ENCODE assay signal across 8 cellular contexts in the genomic region with DNA sequence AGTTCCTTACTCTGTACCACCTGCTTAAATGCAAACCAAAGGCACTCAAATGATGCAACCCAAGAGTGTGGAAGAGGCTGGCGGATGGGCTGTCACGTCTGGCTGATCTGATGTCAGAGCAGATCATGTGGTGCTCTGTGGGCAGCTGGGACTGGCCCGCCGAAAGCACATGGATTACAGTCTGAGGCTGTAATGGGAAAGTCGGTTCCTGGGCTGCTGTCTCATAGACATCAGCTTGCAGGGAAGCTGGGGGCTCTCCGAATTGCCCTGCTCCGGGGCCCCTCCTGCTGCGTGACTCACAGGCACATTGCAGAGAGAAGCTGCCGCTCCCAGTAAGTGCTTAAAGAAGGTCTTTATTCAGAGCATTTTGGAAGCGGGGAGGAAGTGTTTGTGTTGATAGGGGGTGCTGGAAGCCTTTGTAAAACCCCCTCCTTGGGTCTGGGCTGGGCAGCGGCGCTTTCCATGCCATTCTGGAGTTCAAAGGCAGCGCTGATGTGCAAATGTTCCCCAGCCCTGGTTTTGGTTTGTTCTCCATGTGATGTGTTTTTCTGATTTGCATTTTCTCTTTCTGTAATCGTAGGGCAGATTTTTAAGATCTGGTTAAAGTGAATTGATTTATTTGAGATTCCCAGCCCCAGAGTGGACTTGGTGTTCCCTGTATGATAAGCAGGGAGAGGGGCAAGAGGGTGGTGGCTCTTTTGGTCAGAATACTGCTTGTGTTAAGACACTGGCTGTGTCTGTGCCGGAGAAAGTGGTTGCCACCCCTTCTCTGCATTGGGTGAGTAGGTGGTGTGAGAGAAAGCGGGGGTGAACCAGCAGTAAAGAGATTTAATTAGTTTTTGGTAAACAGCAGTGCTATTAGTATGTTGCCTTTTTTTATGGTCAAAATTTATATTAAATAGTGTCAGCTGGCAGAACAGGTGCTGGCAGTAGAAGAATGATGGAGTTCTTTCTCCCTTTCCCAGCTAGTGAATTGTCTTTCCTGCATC.
A peak's percentile ranks its signal among the peaks of the same experiment; 100 is the strongest.
DNase-seq lines count a peak whose midpoint lies in the region; ATAC-seq and FAIRE-seq lines count a peak whose summit lies in the region.

No MANE protein-coding gene starts in this region.

- no peak overlapping the region for H2BK15ac ChIP-seq in neuronal stem cell (ENCODE audit: low read length)

- peaks cover 26% of the 10 kb centered on the region for H3K4me1 Mint-ChIP-seq in activated T-cell treated with anti-CD3 and anti-CD28 coated beads, Interleukin-2, amount 50 U/mL, for 72 hours (ENCODE audit: low read depth)

- no peak overlapping the region for H2BK5ac ChIP-seq in neuronal stem cell (ENCODE audit: low read length)

- H3K4me3 Mint-ChIP-seq in activated T-cell treated with anti-CD3 and anti-CD28 coated beads, Interleukin-2, amount 50 U/mL, for 72 hours: peak overlapping the region; percentile 84 to 96

- FAIRE-seq in frontal cortex (lab: Jason Lieb, UNC): no peak
- FAIRE-seq in urothelium cell line (lab: Jason Lieb, UNC): no peak

- no peaks in the 10 kb centered on the region for H3K36me3 ChIP-seq in neuronal stem cell (replicated peaks in 1 of 2; ENCODE audit: control insufficient read depth in 2 of 2, insufficient read depth in 2 of 2, low read length in 2 of 2)

- peak overlapping the region; percentile 65 for H3K4me2 ChIP-seq in neuronal stem cell (ENCODE audit: insufficient read depth, low read length, poor library complexity, severe bottlenecking)

- no peak overlapping the region for H3K23ac ChIP-seq in neuronal stem cell (ENCODE audit: low read depth, low read length, poor library complexity)

- H3K79me1 ChIP-seq in neuronal stem cell (ENCODE audit: low read depth, low read length): no peaks in the 10 kb centered on the region

- ATAC-seq in HG03280 (IDR thresholded peaks at IDR 0.05; ENCODE audit: unreplicated experiment): peak; percentile 93
- peak; percentile 94 to 97 for ATAC-seq in activated T-cell treated with anti-CD3 and anti-CD28 coated beads, Interleukin-2, amount 50 U/mL, for 72 hours (replicated peaks in 1 of 2)

- no peaks in the 10 kb centered on the region for H3K9me3 Mint-ChIP-seq in activated T-cell treated with anti-CD3 and anti-CD28 coated beads, Interleukin-2, amount 50 U/mL, for 72 hours

- peak overlapping the region; percentile 94 for H2AFZ ChIP-seq in neuronal stem cell (ENCODE audit: low read length)

- H3K9ac ChIP-seq in neuronal stem cell (ENCODE audit: low read depth, low read length, poor library complexity): no peak overlapping the region

- peak overlapping the region; percentile 69 for H3K27ac Mint-ChIP-seq in activated T-cell treated with anti-CD3 and anti-CD28 coated beads, Interleukin-2, amount 50 U/mL, for 72 hours

- no peaks in the 10 kb centered on the region for H3K9me3 ChIP-seq in neuronal stem cell (replicated peaks in 1 of 2; ENCODE audit: control insufficient read depth in 2 of 2, insufficient read depth in 1 of 2, low read depth in 1 of 2, low read length in 2 of 2)

- H3K27ac ChIP-seq in neuronal stem cell (replicated peaks; ENCODE audit: low read length): peak overlapping the region; percentile 27

- H3K4me3 ChIP-seq in neuronal stem cell (ENCODE audit: low read length in 2 of 2): peak overlapping the region; percentile 50 to 69

- no peak overlapping the region for H3K14ac ChIP-seq in neuronal stem cell (ENCODE audit: low read length)

- no peak overlapping the region for H3K4ac ChIP-seq in neuronal stem cell (ENCODE audit: low read length)

- DNase-seq in COR-L47 (lab: John Stamatoyannopoulos, UW) (peak; percentile 73), GM19240 (ENCODE audit: insufficient read length, low spot score) (peak; percentile 56), NCI-H510A treated with DMSO at 0.1 percent for 48 hours (lab: John Stamatoyannopoulos, UW) (peak; percentile 25), frontal cortex (ENCODE audit: low spot score in 2 of 2) (peak; percentile 75 to 79), neuronal stem cell (ENCODE audit: low spot score) (peak; percentile 40), urothelium cell line (ENCODE audit: low spot score) (peak; percentile 88)
- peak; percentile 70 to 72 for DNase-seq in activated T-cell treated with anti-CD3 and anti-CD28 coated beads, Interleukin-2, amount 50 U/mL, for 72 hours

- no peak overlapping the region for H2AK5ac ChIP-seq in neuronal stem cell (ENCODE audit: low read depth, low read length)

- H3K36me3 Mint-ChIP-seq in activated T-cell treated with anti-CD3 and anti-CD28 coated beads, Interleukin-2, amount 50 U/mL, for 72 hours (ENCODE audit: insufficient read depth in 2 of 2): peaks cover 0 to 2% of the 10 kb centered on the region in 2 donors

- H2BK12ac ChIP-seq in neuronal stem cell (ENCODE audit: low read length): peak overlapping the region; percentile 24

- H4K91ac ChIP-seq in neuronal stem cell (ENCODE audit: low read depth, low read length, poor library complexity): no peak overlapping the region

- peaks cover 35% of the 10 kb centered on the region for H3K27me3 Mint-ChIP-seq in activated T-cell treated with anti-CD3 and anti-CD28 coated beads, Interleukin-2, amount 50 U/mL, for 72 hours (ENCODE audit: low read depth)

- H2BK120ac ChIP-seq in neuronal stem cell (ENCODE audit: low read depth, low read length): no peak overlapping the region

- no CpG with 5 or more reads among the region's 16 CpGs for WGBS in neuronal stem cell (ENCODE audit: extremely low coverage in 2 of 2, insufficient read length in 2 of 2, insufficient replicate concordance in 1 of 2), 2 donors

- peaks cover 0 to 2% of the 10 kb centered on the region in 2 donors for H3K4me1 ChIP-seq in neuronal stem cell (ENCODE audit: control insufficient read depth in 2 of 2, insufficient read depth in 1 of 2, low read depth in 1 of 2, low read length in 2 of 2)

- H3K18ac ChIP-seq in neuronal stem cell (ENCODE audit: low read length): peak overlapping the region; percentile 42

- no peaks in the 10 kb centered on the region for H3K27me3 ChIP-seq in neuronal stem cell (ENCODE audit: control insufficient read depth in 3 of 3, insufficient read depth in 3 of 3, low read depth in 1 of 3, low read length in 3 of 3)

- H4K8ac ChIP-seq in neuronal stem cell (ENCODE audit: low read depth, low read length): no peak overlapping the region

Comparison
In these comparisons a context has a peak if more than half of its experiments do, and no peak if none do; other contexts are left out.
1. Peak in every context shown above with its lines: DNase-seq, ATAC-seq, H3K4me3 ChIP-seq and H3K27ac ChIP-seq.
2. DNase-seq: peak in every context shown above with its lines; median percentile 88 in urothelium cell line; 77 in frontal cortex; 73 in COR-L47; 71 in activated T-cell treated with anti-CD3 and anti-CD28 coated beads, Interleukin-2, amount 50 U/mL, for 72 hours; 56 in GM19240; 40 in neuronal stem cell; 25 in NCI-H510A treated with DMSO at 0.1 percent for 48 hours.